ENCODE assay signal across 17 cellular contexts in the genomic region with DNA sequence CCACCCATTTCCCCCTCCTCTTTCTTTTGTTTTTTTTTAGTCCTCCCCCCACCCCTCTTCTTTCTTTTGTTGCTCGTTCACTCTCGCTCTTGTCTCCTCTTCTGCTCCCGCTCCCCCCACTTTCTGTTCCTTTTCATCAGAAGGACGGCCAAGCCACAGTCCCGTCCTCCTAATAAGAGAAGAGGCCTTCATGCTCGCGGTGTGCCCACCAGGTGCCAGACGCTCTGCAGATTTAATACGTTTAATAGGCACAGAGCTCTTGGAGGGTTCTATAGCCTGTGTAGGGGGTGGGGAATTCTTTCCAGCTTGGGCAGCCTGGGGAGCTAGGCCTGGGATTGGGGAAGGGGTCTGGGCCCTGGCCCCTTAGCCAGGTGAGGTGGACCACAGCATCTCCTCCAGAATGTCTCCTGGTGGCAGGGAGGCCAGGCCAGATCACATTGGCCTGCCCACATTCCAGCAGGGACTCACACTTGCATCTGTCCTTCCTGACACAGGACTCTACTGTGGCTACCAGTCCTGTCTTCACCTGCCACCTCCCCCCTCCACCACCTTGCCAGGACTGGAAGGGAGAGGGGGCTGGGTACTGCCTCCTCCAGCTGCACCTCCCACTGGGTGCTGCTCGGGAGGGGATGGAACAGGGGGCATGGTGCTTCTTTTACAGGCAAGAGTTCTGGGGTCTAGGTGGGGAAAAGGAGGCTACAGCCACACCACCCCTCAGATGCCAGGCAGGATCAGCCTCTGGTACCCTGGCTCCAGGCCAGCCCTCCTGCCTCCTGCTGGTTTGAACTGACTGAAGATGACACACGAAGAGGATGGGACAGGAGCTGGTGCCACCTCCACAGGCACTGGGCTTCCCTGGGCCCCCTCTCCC. TPM values are rescaled to one million over a fixed set of nuclear protein-coding genes. Genes with fewer than 3 reads are reported as not detected.
DNase-seq lines count a peak whose midpoint lies in the region; ATAC-seq and TF ChIP-seq lines count a peak whose summit lies in the region.
"Had no signal": no experiment of that assay in that cellular context is flagged by ENCODE, and none has a peak within 500 bp of the region (broad histone marks: within the 10 kb centered on the region; RNA-seq: fewer than 3 reads in every experiment).

No MANE protein-coding gene starts in this region.

- H3K27ac Mint-ChIP-seq in activated naive CD8-positive, alpha-beta T cell: no peak overlapping the region
- H3K27ac Mint-ChIP-seq in activated naive CD8-positive, alpha-beta T cell treated with anti-CD3 and anti-CD28 coated beads, Interleukin-2, amount 50 U/mL, for 24 hours: no peak overlapping the region
- H3K27ac Mint-ChIP-seq in WTC11 (no peak overlapping the region), type B pancreatic cell (no peak overlapping the region)
- H3K27ac Mint-ChIP-seq: mesothelial cell of epicardium had no signal

- H3K4me3 Mint-ChIP-seq in activated naive CD8-positive, alpha-beta T cell: peak overlapping the region; percentile 53
- no peak overlapping the region for H3K4me3 Mint-ChIP-seq in activated naive CD8-positive, alpha-beta T cell treated with anti-CD3 and anti-CD28 coated beads, Interleukin-2, amount 50 U/mL, for 24 hours
- H3K4me3 Mint-ChIP-seq in WTC11 (peak overlapping the region; percentile 47), type B pancreatic cell (no peak overlapping the region)
- H3K4me3 Mint-ChIP-seq: mesothelial cell of epicardium had no signal

- no peaks in the 10 kb centered on the region for H3K36me3 ChIP-seq in SJCRH30
- H3K36me3 ChIP-seq: esophagus muscularis mucosa had no signal

- TF ChIP-seq CTCF in WTC11 (IDR thresholded peaks at IDR 0.05) (no peak), type B pancreatic cell (conservative IDR thresholded peaks at IDR 0.05) (no peak)

- no peaks in the 10 kb centered on the region for H3K9me3 ChIP-seq in SJCRH30 (replicated peaks)
- H3K9me3 ChIP-seq: esophagus muscularis mucosa had no signal

- no peak overlapping the region for H3K4me3 ChIP-seq in SJCRH30
- H3K4me3 ChIP-seq: GM12878 had no signal

- no peaks in the 10 kb centered on the region for H3K9me3 Mint-ChIP-seq in activated naive CD8-positive, alpha-beta T cell (ENCODE audit: low read depth)
- H3K9me3 Mint-ChIP-seq in activated naive CD8-positive, alpha-beta T cell treated with anti-CD3 and anti-CD28 coated beads, Interleukin-2, amount 50 U/mL, for 24 hours: no peaks in the 10 kb centered on the region
- no peaks in the 10 kb centered on the region for H3K9me3 Mint-ChIP-seq in WTC11
- no peaks in the 10 kb centered on the region for H3K9me3 Mint-ChIP-seq in type B pancreatic cell
- H3K9me3 Mint-ChIP-seq: mesothelial cell of epicardium had no signal

- POLR2A ChIA-PET in WTC11 (lab: Charles Lee): interaction anchor here (2.3 kb wide), 1 partner anchor 12 kb away, joined by 7 read pairs; no protein-coding TSS in a partner anchor

- DNase-seq in activated naive CD8-positive, alpha-beta T cell treated with anti-CD3 and anti-CD28 coated beads, Interleukin-2, amount 50 U/mL, for 24 hours: no peak
- DNase-seq in WTC11 (ENCODE audit: low spot score) (no peak), islet precursor cell (peak; percentile 43), type B pancreatic cell (ENCODE audit: extremely low spot score, unreplicated experiment) (peak; percentile 42), COR-L47 (lab: John Stamatoyannopoulos, UW) (no peak), SJCRH30 (no peak)
- DNase-seq: activated T-cell treated with anti-CD3 and anti-CD28 coated beads for 4 hours, cortex of kidney, IMR-90, kidney, NCI-H1092 treated with DMSO at 0.1 percent for 48 hours had no signal

- H3K27me3 ChIP-seq in SJCRH30: no peaks in the 10 kb centered on the region

- peaks cover 2% of the 10 kb centered on the region for H3K36me3 Mint-ChIP-seq in activated naive CD8-positive, alpha-beta T cell
- H3K36me3 Mint-ChIP-seq in activated naive CD8-positive, alpha-beta T cell treated with anti-CD3 and anti-CD28 coated beads, Interleukin-2, amount 50 U/mL, for 24 hours (ENCODE audit: low read depth): no peaks in the 10 kb centered on the region
- no peaks in the 10 kb centered on the region for H3K36me3 Mint-ChIP-seq in WTC11
- H3K36me3 Mint-ChIP-seq in type B pancreatic cell: no peaks in the 10 kb centered on the region
- H3K36me3 Mint-ChIP-seq: mesothelial cell of epicardium had no signal

- no peak overlapping the region for H3K27ac ChIP-seq in SJCRH30
- H3K27ac ChIP-seq: C4-2B, esophagus muscularis mucosa had no signal

- peaks cover 36% of the 10 kb centered on the region for H3K27me3 Mint-ChIP-seq in activated naive CD8-positive, alpha-beta T cell
- H3K27me3 Mint-ChIP-seq in activated naive CD8-positive, alpha-beta T cell treated with anti-CD3 and anti-CD28 coated beads, Interleukin-2, amount 50 U/mL, for 24 hours: peaks cover 55% of the 10 kb centered on the region
- H3K27me3 Mint-ChIP-seq in WTC11 (ENCODE audit: low read depth) (peaks cover 69% of the 10 kb centered on the region), type B pancreatic cell (peaks cover 80% of the 10 kb centered on the region)

- 0 out of 2 replicates have a peak, but pooled peaks cover 2% of the 10 kb centered on the region for H3K4me1 ChIP-seq in SJCRH30

- CTCF ChIA-PET in WTC11 (lab: Charles Lee): interaction anchor here (1.1 to 6.8 kb wide), 13 partner anchors 10 to 279 kb away, joined by 3 to 42 read pairs (median 11); no protein-coding TSS in a partner anchor

- ATAC-seq in activated naive CD8-positive, alpha-beta T cell treated with anti-CD3 and anti-CD28 coated beads, Interleukin-2, amount 50 U/mL, for 24 hours: no peak
- no peak for ATAC-seq in WTC11
- ATAC-seq: GM12878, Panc1 had no signal

- peaks cover 32% of the 10 kb centered on the region for H3K4me1 Mint-ChIP-seq in activated naive CD8-positive, alpha-beta T cell (ENCODE audit: low read depth)
- peaks cover 27% of the 10 kb centered on the region for H3K4me1 Mint-ChIP-seq in activated naive CD8-positive, alpha-beta T cell treated with anti-CD3 and anti-CD28 coated beads, Interleukin-2, amount 50 U/mL, for 24 hours
- H3K4me1 Mint-ChIP-seq in WTC11: peaks cover 35% of the 10 kb centered on the region
- peaks cover 10% of the 10 kb centered on the region for H3K4me1 Mint-ChIP-seq in type B pancreatic cell (ENCODE audit: unreplicated experiment)

TF ChIP-seq in WTC11, 78 proteins besides CTCF, POLR2A, EP300 and RAD21:
- TF ChIP-seq, protein P1, sequence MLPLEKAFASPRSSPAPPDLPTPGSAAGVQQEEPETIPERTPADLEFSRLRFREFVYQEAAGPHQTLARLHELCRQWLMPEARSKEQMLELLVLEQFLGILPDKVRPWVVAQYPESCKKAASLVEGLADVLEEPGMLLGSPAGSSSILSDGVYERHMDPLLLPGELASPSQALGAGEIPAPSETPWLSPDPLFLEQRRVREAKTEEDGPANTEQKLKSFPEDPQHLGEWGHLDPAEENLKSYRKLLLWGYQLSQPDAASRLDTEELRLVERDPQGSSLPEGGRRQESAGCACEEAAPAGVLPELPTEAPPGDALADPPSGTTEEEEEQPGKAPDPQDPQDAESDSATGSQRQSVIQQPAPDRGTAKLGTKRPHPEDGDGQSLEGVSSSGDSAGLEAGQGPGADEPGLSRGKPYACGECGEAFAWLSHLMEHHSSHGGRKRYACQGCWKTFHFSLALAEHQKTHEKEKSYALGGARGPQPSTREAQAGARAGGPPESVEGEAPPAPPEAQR (CRISPR knock-in tag; IDR thresholded peaks at IDR 0.05): no peak
- TF ChIP-seq RORB (CRISPR knock-in tag; IDR thresholded peaks at IDR 0.05) (no peak), MYBL2 (CRISPR knock-in tag; IDR thresholded peaks at IDR 0.05) (no peak)
- TF ChIP-seq, protein P2, sequence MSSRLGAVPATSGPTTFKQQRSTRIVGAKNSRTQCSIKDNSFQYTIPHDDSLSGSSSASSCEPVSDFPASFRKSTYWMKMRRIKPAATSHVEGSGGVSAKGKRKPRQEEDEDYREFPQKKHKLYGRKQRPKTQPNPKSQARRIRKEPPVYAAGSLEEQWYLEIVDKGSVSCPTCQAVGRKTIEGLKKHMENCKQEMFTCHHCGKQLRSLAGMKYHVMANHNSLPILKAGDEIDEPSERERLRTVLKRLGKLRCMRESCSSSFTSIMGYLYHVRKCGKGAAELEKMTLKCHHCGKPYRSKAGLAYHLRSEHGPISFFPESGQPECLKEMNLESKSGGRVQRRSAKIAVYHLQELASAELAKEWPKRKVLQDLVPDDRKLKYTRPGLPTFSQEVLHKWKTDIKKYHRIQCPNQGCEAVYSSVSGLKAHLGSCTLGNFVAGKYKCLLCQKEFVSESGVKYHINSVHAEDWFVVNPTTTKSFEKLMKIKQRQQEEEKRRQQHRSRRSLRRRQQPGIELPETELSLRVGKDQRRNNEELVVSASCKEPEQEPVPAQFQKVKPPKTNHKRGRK (CRISPR knock-in tag; IDR thresholded peaks at IDR 0.05; ENCODE audit: borderline replicate concordance): peak; percentile 66; the same call in 1 of the 2 replicates

RNA-seq across cellular contexts. Expression of a gene that starts 6.1 kb away (rescaled TPM):
- total RNA-seq in WTC11 (2021): 8.9 to 10.6 TPM (median 9.0 TPM) in 3 replicates
- 0.71 and 11.8 TPM in 2 replicates for total RNA-seq in type B pancreatic cell (ENCODE audit: low replicate concordance)
- not detected in 2 replicates for total RNA-seq in SJCRH30 (2014; rRNA removed; shearing (Covaris generic))
- total RNA-seq: GM12878, IMR-90, kidney, mesothelial cell of epicardium had no signal

Comparison
In these comparisons a context has a peak if more than half of its experiments do, and no peak if none do; other contexts are left out.
1. H3K4me3 Mint-ChIP-seq: peak in activated naive CD8-positive, alpha-beta T cell (single experiment) and WTC11 (single experiment); none in activated naive CD8-positive, alpha-beta T cell treated with anti-CD3 and anti-CD28 coated beads, Interleukin-2, amount 50 U/mL, for 24 hours (single experiment) and type B pancreatic cell (single experiment).
2. DNase-seq: peak in islet precursor cell (single experiment) and type B pancreatic cell (single experiment); none in activated naive CD8-positive, alpha-beta T cell treated with anti-CD3 and anti-CD28 coated beads, Interleukin-2, amount 50 U/mL, for 24 hours (single experiment), WTC11 (single experiment), COR-L47 (single experiment) and SJCRH30 (0 of 2).